In the genomic region with DNA sequence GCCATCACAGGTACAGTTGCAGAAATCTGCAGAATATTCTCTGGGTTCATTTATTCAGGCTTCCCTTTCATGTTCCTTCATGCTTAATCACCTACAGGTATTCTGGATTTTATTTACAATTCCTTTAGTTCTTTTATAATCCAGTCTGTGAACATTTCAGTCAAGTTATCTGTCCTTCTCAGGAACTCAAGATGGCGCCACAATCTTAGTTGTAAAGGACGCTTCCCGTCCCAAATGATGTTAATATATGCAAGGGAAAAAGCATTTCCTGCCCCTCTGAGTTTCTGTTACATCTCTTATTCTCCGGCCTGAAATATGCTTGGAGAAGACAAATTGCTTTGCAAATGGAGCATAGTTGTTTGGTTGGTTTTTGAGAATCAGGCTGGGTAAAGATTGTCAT, we compare ENCODE assay signal across 8 cellular contexts. TPM values are rescaled to one million over a fixed set of nuclear protein-coding genes. Genes with fewer than 3 reads are reported as not detected.
DNase-seq lines count a peak whose midpoint lies in the region; ATAC-seq, FAIRE-seq and TF ChIP-seq lines count a peak whose summit lies in the region.

No MANE protein-coding gene starts in this region.

- H3K27me3 Mint-ChIP-seq in astrocyte (ENCODE audit: low read depth, unreplicated experiment), result no peaks in the 10 kb centered on the region

- no peaks in the 10 kb centered on the region for H3K36me3 Mint-ChIP-seq in astrocyte (ENCODE audit: low read depth, unreplicated experiment)

- H3K4me1 Mint-ChIP-seq in astrocyte (ENCODE audit: low read depth, unreplicated experiment), result peaks cover 10% of the 10 kb centered on the region

- no peak overlapping the region for H3K4me3 Mint-ChIP-seq in astrocyte (ENCODE audit: unreplicated experiment)

- no peak overlapping the region for H3K4me2 ChIP-seq in astrocyte (ENCODE audit: low read length)

- ATAC-seq in right lobe of liver (peak; percentile 42 to 57 (median 50)), GM19455 (IDR thresholded peaks at IDR 0.05; ENCODE audit: unreplicated experiment) (no peak), HG02588 (IDR thresholded peaks at IDR 0.05; ENCODE audit: unreplicated experiment) (no peak), HG03442 (IDR thresholded peaks at IDR 0.05; ENCODE audit: unreplicated experiment) (no peak)

- TF ChIP-seq CTCF in astrocyte (IDR thresholded peaks at IDR 0.05; ENCODE audit: insufficient read depth, low read depth, low read length) (peak; percentile 57), right lobe of liver (IDR thresholded peaks at IDR 0.05) (peak; percentile 15 to 36 (median 28))

- H3K9ac ChIP-seq in astrocyte (ENCODE audit: low read length), result no peak overlapping the region

- WGBS in right lobe of liver (ENCODE audit: insufficient coverage, low coverage, low lambda C conversion rate, missing lambda C conversion rate), result 52% methylated on average over 4 of the region's 4 CpGs

- H3K9me3 ChIP-seq in astrocyte (ENCODE audit: insufficient read depth, low read depth, low read length), result no peaks in the 10 kb centered on the region
- H3K9me3 ChIP-seq in right lobe of liver, result no peaks in the 10 kb centered on the region

- H3K27me3 ChIP-seq in astrocyte (ENCODE audit: insufficient read depth, low read length) (no peaks in the 10 kb centered on the region), right lobe of liver (no peaks in the 10 kb centered on the region)

- H2AFZ ChIP-seq in astrocyte (ENCODE audit: low read depth, low read length), result no peak overlapping the region

- TF ChIP-seq POLR2A in right lobe of liver (IDR thresholded peaks at IDR 0.05), result no peak

- H3K79me2 ChIP-seq in astrocyte (ENCODE audit: insufficient read depth, low read length), result no peaks in the 10 kb centered on the region

- H3K9me3 Mint-ChIP-seq in astrocyte (ENCODE audit: unreplicated experiment), result peaks cover 2% of the 10 kb centered on the region

- no peak overlapping the region for H3K27ac Mint-ChIP-seq in astrocyte (ENCODE audit: unreplicated experiment)

- no peaks in the 10 kb centered on the region for H3K4me1 ChIP-seq in astrocyte (ENCODE audit: insufficient read depth, low read length)
- no peaks in the 10 kb centered on the region for H3K4me1 ChIP-seq in right lobe of liver

- H3K27ac ChIP-seq in astrocyte (ENCODE audit: low read depth, low read length) (no peak overlapping the region), right lobe of liver (no peak overlapping the region)

- intact Hi-C loops in right lobe of liver (cut with DNase I), result loop anchor here in 1 of 2 donors (10.0 kb wide), 1 partner anchor 292 kb away; no protein-coding TSS in a partner anchor

- no peaks in the 10 kb centered on the region for H3K36me3 ChIP-seq in astrocyte (ENCODE audit: insufficient read depth, low read length)
- peaks cover 0 to 27% (median 5%) of the 10 kb centered on the region in 4 donors for H3K36me3 ChIP-seq in right lobe of liver

- H3K4me3 ChIP-seq in astrocyte (ENCODE audit: insufficient read depth, low read depth, low read length) (no peak overlapping the region), right lobe of liver (no peak overlapping the region)

- FAIRE-seq in astrocyte (lab: Jason Lieb, UNC), result peak; percentile 84

- DNase-seq in COR-L47 (lab: John Stamatoyannopoulos, UW) (peak; percentile 41), LHCN-M2 (ENCODE audit: low read depth) (peak; percentile 64), astrocyte (ENCODE audit: low read depth) (no peak), right lobe of liver (no peak), ecto neural progenitor cell (ENCODE audit: low spot score) (no peak)

- H4K20me1 ChIP-seq in astrocyte (ENCODE audit: insufficient read depth, low read length), result no peaks in the 10 kb centered on the region

RNA-seq across cellular contexts. Expression of gene F3, which starts 19.3 kb away (rescaled TPM):
- total RNA-seq in LHCN-M2 (2014; rRNA removed) (30.2 and 56.4 TPM in 2 replicates), astrocyte (36.1 and 55.7 TPM in 2 replicates), right lobe of liver (1 to 10 TPM in 4 of 6 experiments, under 1 TPM in 2; 0.79 to 6.8 (median 2.6) TPM)
- 41.5 TPM for polyA plus RNA-seq in LHCN-M2 (2012)

Comparison
In these comparisons a context has a peak if more than half of its experiments do, and no peak if none do; other contexts are left out.
1. DNase-seq: peak in COR-L47 (single experiment) and LHCN-M2 (single experiment); none in astrocyte (single experiment), right lobe of liver (0 of 3) and ecto neural progenitor cell (single experiment).
2. ATAC-seq: peak in right lobe of liver (4 of 4); none in GM19455 (single experiment), HG02588 (single experiment) and HG03442 (single experiment).